13 cellular contexts compared by ENCODE assay signal in genomic region chr6:12313992-12314589, GRCh38. TPM values are rescaled to one million over a fixed set of nuclear protein-coding genes. Genes with fewer than 3 reads are reported as not detected.
DNase-seq lines count a peak whose midpoint lies in the region; ATAC-seq and TF ChIP-seq lines count a peak whose summit lies in the region.
"Had no signal": no experiment of that assay in that cellular context is flagged by ENCODE, and none has a peak within 500 bp of the region (broad histone marks: within the 10 kb centered on the region; RNA-seq: fewer than 3 reads in every experiment).

No MANE protein-coding gene starts in this region.

- no peak for DNase-seq in H9
- peak; percentile 72 for DNase-seq in amniotic epithelial cell (ENCODE audit: low read depth)
- DNase-seq in iris pigment epithelial cell (ENCODE audit: low read depth) = peak; percentile 41
- DNase-seq in stomach = peak; percentile 48
- DNase-seq in cortex of kidney (lab: John Stamatoyannopoulos, UW) = no peak
- DNase-seq in stimulated activated effector memory CD8-positive, alpha-beta T cell treated with anti-CD3 and anti-CD28 coated beads, Interleukin-12 subunit alpha, Interleukin-12 subunit beta, amount 100 ng/mL, for 72 hours (ENCODE audit: low spot score in 2 of 2) = no peak
- no peak for DNase-seq in activated CD4-positive, alpha-beta T cell treated with anti-CD3 and anti-CD28 coated beads, Interleukin-2, amount 50 U/mL, for 48 hours
- DNase-seq: Caco-2, NCI-H2107 had no signal

- no peak overlapping the region for H2BK120ac ChIP-seq in H9 (ENCODE audit: low read depth, low read length, poor library complexity, severe bottlenecking)

- H3K9me3 ChIP-seq in H9 (ENCODE audit: control insufficient read depth, low read depth, low read length) (no peaks in the 10 kb centered on the region), stomach (peaks cover 0 to 10% (median 4%) of the 10 kb centered on the region in 4 donors)
- H3K9me3 ChIP-seq: thyroid gland had no signal

- no peak overlapping the region for H3K14ac ChIP-seq in H9 (ENCODE audit: insufficient read depth, low read length)

- peaks cover 0 to 5% of the 10 kb centered on the region in 2 experiments; a peak in 2 of 4 replicates for H3K4me1 Mint-ChIP-seq in H9
- no peaks in the 10 kb centered on the region for H3K4me1 Mint-ChIP-seq in stimulated activated effector memory CD8-positive, alpha-beta T cell treated with anti-CD3 and anti-CD28 coated beads, Interleukin-12 subunit alpha, Interleukin-12 subunit beta, amount 100 ng/mL, for 72 hours

- H3K27ac ChIP-seq in H9 (ENCODE audit: insufficient read length, low read depth, low read length) (no peak overlapping the region), stomach (peak overlapping the region in 4 of 5 donors; percentile 7 to 63 (median 48))
- H3K27ac ChIP-seq: Peyer's patch, thyroid gland had no signal

- intact Hi-C loops in stomach (cut with DNase I; ENCODE audit: low total_unique reads) = no loop called here

- no peak overlapping the region for H4K5ac ChIP-seq in H9 (ENCODE audit: insufficient read length, low read depth, low read length)

- no peaks in the 10 kb centered on the region for H3K79me1 ChIP-seq in H9 (ENCODE audit: insufficient read depth, low read depth, low read length, poor library complexity, severe bottlenecking)

- H2BK20ac ChIP-seq in H9 (ENCODE audit: low read depth, low read length, poor library complexity, severe bottlenecking) = no peak overlapping the region

- no peak for TF ChIP-seq EP300 in stomach (IDR thresholded peaks at IDR 0.05)

- H3K27me3 ChIP-seq in H9 (ENCODE audit: insufficient read depth, low read length) (no peaks in the 10 kb centered on the region), stomach (no peaks in the 10 kb centered on the region)
- H3K27me3 ChIP-seq: Peyer's patch, thyroid gland had no signal

- H3K23ac ChIP-seq in H9 (ENCODE audit: insufficient read length, low read depth, low read length) = peak overlapping the region; percentile 44

- no peak for TF ChIP-seq POLR2A in stomach (IDR thresholded peaks at IDR 0.05)

- H3K18ac ChIP-seq in H9 (ENCODE audit: insufficient read length, low read depth, low read length) = no peak overlapping the region

- H4K20me1 ChIP-seq in H9 (ENCODE audit: control insufficient read depth, insufficient read depth, insufficient read length) = no peaks in the 10 kb centered on the region

- no peak overlapping the region for H3K4me3 ChIP-seq in stomach
- H3K4me3 ChIP-seq: Peyer's patch, thyroid gland had no signal

- H3K4me2 ChIP-seq in H9 (ENCODE audit: insufficient read depth, insufficient read length, low read length) = no peak overlapping the region

- H2BK5ac ChIP-seq in H9 (ENCODE audit: insufficient read length, low read length) = no peak overlapping the region

- peaks cover 6 to 14% (median 11%) of the 10 kb centered on the region in 3 experiments; a peak in 6 of 7 replicates for H3K36me3 Mint-ChIP-seq in H9 (ENCODE audit: insufficient read depth in 1 of 3, low read depth in 3 of 3)
- H3K36me3 Mint-ChIP-seq in stimulated activated effector memory CD8-positive, alpha-beta T cell treated with anti-CD3 and anti-CD28 coated beads, Interleukin-12 subunit alpha, Interleukin-12 subunit beta, amount 100 ng/mL, for 72 hours = no peaks in the 10 kb centered on the region

- no peak overlapping the region for H2BK12ac ChIP-seq in H9 (ENCODE audit: insufficient read length, low read depth, low read length)

- H3K27me3 Mint-ChIP-seq in H9 (ENCODE audit: low read depth) = peaks cover 2% of the 10 kb centered on the region

- no peak overlapping the region for H2BK15ac ChIP-seq in H9 (ENCODE audit: low read depth, low read length)

- no peak for TF ChIP-seq CTCF in H9 (conservative IDR thresholded peaks at IDR 0.05)
- no peak for TF ChIP-seq CTCF in stomach (IDR thresholded peaks at IDR 0.05)

- H3K4me1 ChIP-seq in H9 (ENCODE audit: insufficient read depth, low read length) (no peaks in the 10 kb centered on the region), stomach (peaks cover 0 to 17% (median 7%) of the 10 kb centered on the region in 4 donors)
- H3K4me1 ChIP-seq: Caco-2, Peyer's patch, thyroid gland had no signal

- H3K79me2 ChIP-seq in H9 (ENCODE audit: insufficient read depth, low read length) = no peaks in the 10 kb centered on the region

- H3K27ac Mint-ChIP-seq in H9 = no peak overlapping the region
- H3K27ac Mint-ChIP-seq in stimulated activated effector memory CD8-positive, alpha-beta T cell treated with anti-CD3 and anti-CD28 coated beads, Interleukin-12 subunit alpha, Interleukin-12 subunit beta, amount 100 ng/mL, for 72 hours = no peak overlapping the region

- H2AFZ ChIP-seq in H9 (ENCODE audit: low read length) = no peak overlapping the region

- no peak overlapping the region for H3K4ac ChIP-seq in H9 (ENCODE audit: low read depth, low read length)

- no CpG with 5 or more reads among the region's 8 CpGs for WGBS in H9 (ENCODE audit: extremely low coverage, insufficient read length, low lambda C conversion rate)
- 41 to 49% (median 44%) methylated on average over 8 of the region's 8 CpGs for WGBS in stomach, 5 donors

- no peak overlapping the region for H3T11ph ChIP-seq in H9 (ENCODE audit: low read length)

- peaks cover 11 to 14% of the 10 kb centered on the region in 2 experiments for H3K9me3 Mint-ChIP-seq in H9
- H3K9me3 Mint-ChIP-seq in stimulated activated effector memory CD8-positive, alpha-beta T cell treated with anti-CD3 and anti-CD28 coated beads, Interleukin-12 subunit alpha, Interleukin-12 subunit beta, amount 100 ng/mL, for 72 hours = peaks cover 5% of the 10 kb centered on the region

- no peak overlapping the region for H3K56ac ChIP-seq in H9 (ENCODE audit: insufficient read length, low read depth, low read length)

- no peak overlapping the region for H4K91ac ChIP-seq in H9 (ENCODE audit: insufficient read length, low read depth, low read length)

- no peaks in the 10 kb centered on the region for H3K23me2 ChIP-seq in H9 (ENCODE audit: insufficient read length, low read depth, low read length, poor library complexity, severe bottlenecking)

- no peak overlapping the region for H4K8ac ChIP-seq in H9 (replicated peaks; ENCODE audit: insufficient read length, low read depth, low read length)

- no peak for ATAC-seq in stimulated activated effector memory CD8-positive, alpha-beta T cell treated with anti-CD3 and anti-CD28 coated beads, Interleukin-12 subunit alpha, Interleukin-12 subunit beta, amount 100 ng/mL, for 72 hours
- no peak for ATAC-seq in GM21360 (IDR thresholded peaks at IDR 0.05; ENCODE audit: unreplicated experiment)
- ATAC-seq: left lobe of liver had no signal

- H3K4me3 Mint-ChIP-seq in H9 = no peak overlapping the region
- H3K4me3 Mint-ChIP-seq in stimulated activated effector memory CD8-positive, alpha-beta T cell treated with anti-CD3 and anti-CD28 coated beads, Interleukin-12 subunit alpha, Interleukin-12 subunit beta, amount 100 ng/mL, for 72 hours = no peak overlapping the region

- no peak overlapping the region for H2AK5ac ChIP-seq in H9 (ENCODE audit: insufficient read length, low read length)

- no peak overlapping the region for H3K9ac ChIP-seq in H9 (ENCODE audit: extremely low read depth, insufficient read length, low read length)

- H3K36me3 ChIP-seq in stomach = no peaks in the 10 kb centered on the region
- H3K36me3 ChIP-seq: Peyer's patch, thyroid gland had no signal

RNA-seq across cellular contexts. Expression of gene EDN1, which starts 23.9 kb away (rescaled TPM):
- total RNA-seq in H9 (2021) (2.1 and 2.6 TPM in 2 replicates), stomach (10 to 100 TPM in 4 of 5 donors, under 1 TPM in 1; 0.58 to 95.1 (median 19.1) TPM)
- polyA plus RNA-seq in stomach = 1 to 10 TPM; 4.4 to 6.5 (median 6.1) TPM

Comparison
In these comparisons a context has a peak if more than half of its experiments do, and no peak if none do; other contexts are left out.
1. DNase-seq: peak in amniotic epithelial cell (single experiment), iris pigment epithelial cell (single experiment) and stomach (single experiment); none in H9 (single experiment), cortex of kidney (single experiment), stimulated activated effector memory CD8-positive, alpha-beta T cell treated with anti-CD3 and anti-CD28 coated beads, Interleukin-12 subunit alpha, Interleukin-12 subunit beta, amount 100 ng/mL, for 72 hours (0 of 2) and activated CD4-positive, alpha-beta T cell treated with anti-CD3 and anti-CD28 coated beads, Interleukin-2, amount 50 U/mL, for 48 hours (0 of 2).